ENCODE assay signal across 19 cellular contexts in the genomic region with DNA sequence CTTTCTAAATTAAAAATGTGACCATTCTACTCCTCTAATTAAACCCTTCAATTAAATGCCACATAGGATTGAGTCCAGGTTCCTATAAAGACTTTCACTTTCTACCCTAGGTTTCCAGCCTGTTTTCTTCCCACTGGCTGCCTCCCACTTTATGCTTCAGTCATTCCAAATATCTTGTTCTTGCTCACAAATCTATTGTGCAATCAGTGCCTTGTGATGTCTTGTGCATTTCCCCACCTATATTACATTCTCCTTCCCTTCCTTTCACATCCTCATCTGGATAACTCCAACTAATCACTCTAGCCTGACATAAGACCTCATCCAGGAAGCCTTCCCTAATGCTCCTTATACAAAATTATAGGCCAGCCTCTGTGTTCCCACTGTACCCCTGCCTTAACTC.
A peak's percentile ranks its signal among the peaks of the same experiment; 100 is the strongest.
DNase-seq lines count a peak whose midpoint lies in the region; ATAC-seq and TF ChIP-seq lines count a peak whose summit lies in the region.
"Had no signal": no experiment of that assay in that cellular context is flagged by ENCODE, and none has a peak within 500 bp of the region (broad histone marks: within the 10 kb centered on the region; RNA-seq: fewer than 3 reads in every experiment).

No MANE protein-coding gene starts in this region.

- H3K4me3 ChIP-seq in AG10803 (ENCODE audit: low read length) (no peak overlapping the region), epithelial cell of proximal tubule (ENCODE audit: low read depth, low read length) (no peak overlapping the region), retinal pigment epithelial cell (ENCODE audit: low read length) (no peak overlapping the region)
- H3K4me3 ChIP-seq: BLaER1, SJCRH30 had no signal

- ATAC-seq in HG03457 (IDR thresholded peaks at IDR 0.05; ENCODE audit: unreplicated experiment) (no peak), GM21825 (IDR thresholded peaks at IDR 0.05; ENCODE audit: unreplicated experiment) (no peak)
- ATAC-seq: HCT116, SK-N-SH treated with all-trans-retinoic acid at 6 μM for 48 hours had no signal

- TF ChIP-seq CTCF in AG10803 (conservative IDR thresholded peaks at IDR 0.05; ENCODE audit: low read length) (no peak), epithelial cell of proximal tubule (conservative IDR thresholded peaks at IDR 0.05; ENCODE audit: low read depth, low read length) (no peak), retinal pigment epithelial cell (conservative IDR thresholded peaks at IDR 0.05; ENCODE audit: low read depth, low read length) (no peak)

- DNase-seq in AG10803 (ENCODE audit: low read depth): peak; percentile 1
- DNase-seq in MV-4-11 (lab: John Stamatoyannopoulos, UW): peak; percentile 25
- DNase-seq in epithelial cell of proximal tubule (ENCODE audit: low read depth): peak; percentile 20
- DNase-seq in retinal pigment epithelial cell (ENCODE audit: low read depth): peak; percentile 24
- no peak for DNase-seq in NCI-H2227 (lab: John Stamatoyannopoulos, UW; ENCODE audit: unreplicated experiment)
- DNase-seq: CD4-positive, alpha-beta T cell; Karpas-422; NCI-H1105; NCI-H146; NCI-H1930; NCI-H2107; NCI-H446; NCI-H774; SJCRH30 had no signal
